14 cellular contexts compared by ENCODE assay signal in genomic region chr15:58203537-58203936, GRCh38.
DNase-seq lines count a peak whose midpoint lies in the region; ATAC-seq, FAIRE-seq and TF ChIP-seq lines count a peak whose summit lies in the region.
"Had no signal": no experiment of that assay in that cellular context is flagged by ENCODE, and none has a peak within 500 bp of the region (broad histone marks: within the 10 kb centered on the region; RNA-seq: fewer than 3 reads in every experiment).

No MANE protein-coding gene starts in this region.

- H3K27ac ChIP-seq in MM.1S (ENCODE audit: low read length) (no peak overlapping the region), HepG2 (ENCODE audit: extremely low read length, insufficient read depth, low read length) (no peak overlapping the region)
- H3K27ac ChIP-seq: cardiac muscle cell, vagina had no signal

- in situ Hi-C loops in HepG2 (cut with HindIII; ENCODE audit: extremely low pct_ligation_motif_present, low pct_unique_long_range_greater_than_20kb) = no loop called here

- H3K79me2 ChIP-seq in MM.1S (ENCODE audit: low read length) (no peaks in the 10 kb centered on the region), HepG2 (ENCODE audit: insufficient read depth, low read length) (no peaks in the 10 kb centered on the region)

- H3K4me2 ChIP-seq in MM.1S (ENCODE audit: low read depth, low read length) (no peak overlapping the region), HepG2 (ENCODE audit: low read depth, low read length) (no peak overlapping the region)

- no peak overlapping the region for H3K4me3 ChIP-seq in AG09309 (ENCODE audit: control insufficient read depth, low read depth, low read length)
- no peak overlapping the region for H3K4me3 ChIP-seq in MM.1S (ENCODE audit: low read length)
- no peak overlapping the region for H3K4me3 ChIP-seq in HepG2 (replicated peaks in 1 of 3; ENCODE audit: insufficient read depth in 1 of 3, low read depth in 2 of 3, low read length in 3 of 3)
- H3K4me3 ChIP-seq: cardiac muscle cell, vagina had no signal

- H3K9me3 Mint-ChIP-seq in mesothelial cell of epicardium = peaks cover 5% of the 10 kb centered on the region
- H3K9me3 Mint-ChIP-seq in activated naive CD8-positive, alpha-beta T cell treated with anti-CD3 and anti-CD28 coated beads, Interleukin-2, amount 50 U/mL, for 24 hours = no peaks in the 10 kb centered on the region
- H3K9me3 Mint-ChIP-seq in activated naive CD4-positive, alpha-beta T cell treated with anti-CD3 and anti-CD28 coated beads, Interleukin-2, amount 10 ng/mL, durations not matched to agents 7 days and 5 days = no peaks in the 10 kb centered on the region
- H3K9me3 Mint-ChIP-seq: CD8-positive, alpha-beta T cell had no signal

- TF ChIP-seq EP300 in HepG2 (IDR thresholded peaks at IDR 0.05; ENCODE audit: low read depth in 2 of 2, low read length in 2 of 2) = no peak
- no peak for TF ChIP-seq EP300 in HepG2 (CRISPR knock-in tag; IDR thresholded peaks at IDR 0.05; ENCODE audit: borderline replicate concordance)

- peak; percentile 96 for DNase-seq in AG09309 (ENCODE audit: low read depth)
- peak; percentile 26 for DNase-seq in M059J (ENCODE audit: low read depth)
- DNase-seq in brain pericyte (ENCODE audit: low read depth, low spot score) = peak; percentile 95
- DNase-seq in mesothelial cell of epicardium (ENCODE audit: low spot score in 2 of 2, unreplicated experiment in 2 of 2) = no peak
- DNase-seq in activated naive CD8-positive, alpha-beta T cell treated with anti-CD3 and anti-CD28 coated beads, Interleukin-2, amount 50 U/mL, for 24 hours = no peak
- DNase-seq in MM.1S = no peak
- DNase-seq in HepG2 (ENCODE audit: low spot score) = no peak
- no peak for DNase-seq in activated naive CD4-positive, alpha-beta T cell treated with anti-CD3 and anti-CD28 coated beads, Interleukin-2, amount 10 ng/mL, durations not matched to agents 7 days and 5 days
- DNase-seq: activated CD4-positive, alpha-beta T cell treated with anti-CD3 and anti-CD28 coated beads for 4 hours; CD8-positive, alpha-beta T cell; foreskin melanocyte had no signal

- H3F3A ChIP-seq in MM.1S (ENCODE audit: insufficient read depth, low read length) = no peaks in the 10 kb centered on the region

- H3K4me3 Mint-ChIP-seq in mesothelial cell of epicardium = no peak overlapping the region
- no peak overlapping the region for H3K4me3 Mint-ChIP-seq in activated naive CD8-positive, alpha-beta T cell treated with anti-CD3 and anti-CD28 coated beads, Interleukin-2, amount 50 U/mL, for 24 hours
- no peak overlapping the region for H3K4me3 Mint-ChIP-seq in activated naive CD4-positive, alpha-beta T cell treated with anti-CD3 and anti-CD28 coated beads, Interleukin-2, amount 10 ng/mL, durations not matched to agents 7 days and 5 days
- H3K4me3 Mint-ChIP-seq: CD8-positive, alpha-beta T cell; neural crest cell had no signal

- ATAC-seq in activated naive CD8-positive, alpha-beta T cell treated with anti-CD3 and anti-CD28 coated beads, Interleukin-2, amount 50 U/mL, for 24 hours = no peak
- ATAC-seq in HepG2 = no peak
- ATAC-seq: CD8-positive, alpha-beta T cell had no signal

- no peaks in the 10 kb centered on the region for H4K20me1 ChIP-seq in MM.1S (ENCODE audit: insufficient read depth, low read length)
- H4K20me1 ChIP-seq in HepG2 (ENCODE audit: insufficient read depth, low read length) = no peaks in the 10 kb centered on the region

- peaks cover 13% of the 10 kb centered on the region for H3K4me1 Mint-ChIP-seq in mesothelial cell of epicardium
- no peaks in the 10 kb centered on the region for H3K4me1 Mint-ChIP-seq in activated naive CD8-positive, alpha-beta T cell treated with anti-CD3 and anti-CD28 coated beads, Interleukin-2, amount 50 U/mL, for 24 hours
- H3K4me1 Mint-ChIP-seq in activated naive CD4-positive, alpha-beta T cell treated with anti-CD3 and anti-CD28 coated beads, Interleukin-2, amount 10 ng/mL, durations not matched to agents 7 days and 5 days = no peaks in the 10 kb centered on the region
- H3K4me1 Mint-ChIP-seq: neural crest cell had no signal

- POLR2A ChIA-PET in HepG2 (lab: Yijun Ruan, JAX) = no interaction called here

- no peaks in the 10 kb centered on the region for H3K36me3 Mint-ChIP-seq in mesothelial cell of epicardium
- no peaks in the 10 kb centered on the region for H3K36me3 Mint-ChIP-seq in activated naive CD8-positive, alpha-beta T cell treated with anti-CD3 and anti-CD28 coated beads, Interleukin-2, amount 50 U/mL, for 24 hours (ENCODE audit: low read depth)
- H3K36me3 Mint-ChIP-seq in activated naive CD4-positive, alpha-beta T cell treated with anti-CD3 and anti-CD28 coated beads, Interleukin-2, amount 10 ng/mL, durations not matched to agents 7 days and 5 days = no peaks in the 10 kb centered on the region
- H3K36me3 Mint-ChIP-seq: CD8-positive, alpha-beta T cell had no signal

- 19% methylated on average over 4 of the region's 4 CpGs for WGBS in HepG2 (ENCODE audit: low lambda C conversion rate)

- TF ChIP-seq RAD21 in HepG2 (CRISPR knock-in tag; IDR thresholded peaks at IDR 0.05) = no peak

- peak overlapping the region; percentile 52 for H3K27ac Mint-ChIP-seq in mesothelial cell of epicardium
- H3K27ac Mint-ChIP-seq in activated naive CD8-positive, alpha-beta T cell treated with anti-CD3 and anti-CD28 coated beads, Interleukin-2, amount 50 U/mL, for 24 hours = no peak overlapping the region
- H3K27ac Mint-ChIP-seq in activated naive CD4-positive, alpha-beta T cell treated with anti-CD3 and anti-CD28 coated beads, Interleukin-2, amount 10 ng/mL, durations not matched to agents 7 days and 5 days = no peak overlapping the region
- H3K27ac Mint-ChIP-seq: CD8-positive, alpha-beta T cell had no signal

- no peaks in the 10 kb centered on the region for H3K4me1 ChIP-seq in MM.1S (ENCODE audit: low read length)
- no peaks in the 10 kb centered on the region for H3K4me1 ChIP-seq in HepG2 (ENCODE audit: insufficient read depth, low read length)

- TF ChIP-seq POLR2A in HepG2 (IDR thresholded peaks at IDR 0.05; ENCODE audit: insufficient read depth in 1 of 2, low read depth in 2 of 2, low read length in 2 of 2) = no peak

- no peaks in the 10 kb centered on the region for H3K27me3 Mint-ChIP-seq in mesothelial cell of epicardium (ENCODE audit: low read depth)
- H3K27me3 Mint-ChIP-seq in activated naive CD8-positive, alpha-beta T cell treated with anti-CD3 and anti-CD28 coated beads, Interleukin-2, amount 50 U/mL, for 24 hours = peaks cover 10% of the 10 kb centered on the region
- H3K27me3 Mint-ChIP-seq in activated naive CD4-positive, alpha-beta T cell treated with anti-CD3 and anti-CD28 coated beads, Interleukin-2, amount 10 ng/mL, durations not matched to agents 7 days and 5 days = peaks cover 24% of the 10 kb centered on the region

- intact Hi-C loops in HepG2 (cut with micrococcal nuclease; ENCODE audit: unreplicated experiment) = no loop called here

- no peak for FAIRE-seq in HepG2 (lab: Jason Lieb, UNC)

- BruUV-seq in HepG2 (replicated peaks; lab: Mats Ljungman, UMichigan) = no TSS peak

- H2AFZ ChIP-seq in MM.1S (ENCODE audit: low read length) = no peak overlapping the region
- no peak overlapping the region for H2AFZ ChIP-seq in HepG2 (ENCODE audit: low read length)

- H3K9me3 ChIP-seq in MM.1S (replicated peaks; ENCODE audit: insufficient read depth, low read length) (no peaks in the 10 kb centered on the region), HepG2 (ENCODE audit: low read length) (no peaks in the 10 kb centered on the region)
- H3K9me3 ChIP-seq: vagina had no signal

- CTCF ChIA-PET in HepG2 (lab: Yijun Ruan, JAX; ENCODE audit: low intra/inter-chr PET ratio, low total read pairs) = no interaction called here
- CTCF ChIA-PET in activated naive CD4-positive, alpha-beta T cell treated with anti-CD3 and anti-CD28 coated beads, Interleukin-2, amount 10 ng/mL, durations not matched to agents 7 days and 5 days (lab: Charles Lee) = no interaction called here

- TF ChIP-seq CTCF in AG09309 (IDR thresholded peaks at IDR 0.05; ENCODE audit: control insufficient read depth, insufficient read depth, low read depth, low read length, missing control alignments) (no peak), mesothelial cell of epicardium (IDR thresholded peaks at IDR 0.05; ENCODE audit: unreplicated experiment) (no peak), MM.1S (IDR thresholded peaks at IDR 0.05; ENCODE audit: low read length) (no peak), HepG2 (CRISPR knock-in tag; IDR thresholded peaks at IDR 0.05) (no peak)

- H3K27me3 ChIP-seq in MM.1S (replicated peaks; ENCODE audit: insufficient read depth, low read length) (no peaks in the 10 kb centered on the region), HepG2 (ENCODE audit: control insufficient read depth in 1 of 2, insufficient read depth in 2 of 2, low read length in 2 of 2) (no peaks in the 10 kb centered on the region)
- H3K27me3 ChIP-seq: cardiac muscle cell, vagina had no signal

- H3K9ac ChIP-seq in MM.1S (ENCODE audit: low read length) (no peak overlapping the region), HepG2 (ENCODE audit: insufficient read depth, low read depth, low read length) (no peak overlapping the region)

- H3K9me2 ChIP-seq in MM.1S (replicated peaks; ENCODE audit: insufficient read depth, low read length) = no peaks in the 10 kb centered on the region

- H3K36me3 ChIP-seq in MM.1S (replicated peaks; ENCODE audit: insufficient read depth, low read length) (no peaks in the 10 kb centered on the region), HepG2 (replicated peaks in 1 of 2; ENCODE audit: control insufficient read depth in 1 of 2, insufficient read depth in 2 of 2, low read length in 2 of 2) (no peaks in the 10 kb centered on the region)
- H3K36me3 ChIP-seq: cardiac muscle cell, vagina had no signal

TF ChIP-seq in HepG2, 621 proteins besides CTCF, POLR2A, EP300 and RAD21 (continues in another document):
- TF ChIP-seq RARG (CRISPR knock-in tag; IDR thresholded peaks at IDR 0.05; ENCODE audit: low read depth) (no peak), ISX (CRISPR knock-in tag; conservative IDR thresholded peaks at IDR 0.05) (no peak)

Comparison
In these comparisons a context has a peak if more than half of its experiments do, and no peak if none do; other contexts are left out.
1. DNase-seq: peak in AG09309 (single experiment), M059J (single experiment) and brain pericyte (single experiment); none in mesothelial cell of epicardium (0 of 2), activated naive CD8-positive, alpha-beta T cell treated with anti-CD3 and anti-CD28 coated beads, Interleukin-2, amount 50 U/mL, for 24 hours (single experiment), MM.1S (single experiment), HepG2 (single experiment) and activated naive CD4-positive, alpha-beta T cell treated with anti-CD3 and anti-CD28 coated beads, Interleukin-2, amount 10 ng/mL, durations not matched to agents 7 days and 5 days (single experiment).